Comparison of ENCODE assay signal across 12 cellular contexts in genomic region chr14:52789118-52789517, GRCh38. TPM values are rescaled to one million over a fixed set of nuclear protein-coding genes. Genes with fewer than 3 reads are reported as not detected.
A peak's percentile ranks its signal among the peaks of the same experiment; 100 is the strongest.
DNase-seq lines count a peak whose midpoint lies in the region; ATAC-seq and TF ChIP-seq lines count a peak whose summit lies in the region.
"Had no signal": no experiment of that assay in that cellular context is flagged by ENCODE, and none has a peak within 500 bp of the region (broad histone marks: within the 10 kb centered on the region; RNA-seq: fewer than 3 reads in every experiment).

No MANE protein-coding gene starts in this region.

- peak overlapping the region in 1 of 3 donors; percentile 6 for H3K27ac Mint-ChIP-seq in CD4-positive, CD25-positive, alpha-beta regulatory T cell
- H3K27ac Mint-ChIP-seq in activated naive CD8-positive, alpha-beta T cell treated with anti-CD3 and anti-CD28 coated beads for 36 hours = no peak overlapping the region
- no peak overlapping the region for H3K27ac Mint-ChIP-seq in activated T-helper 1 cell treated with anti-CD3 and anti-CD28 coated beads, Interleukin-12 subunit alpha, Interleukin-12 subunit beta, Interleukin-2, Interleukin-4 antibody, amounts not matched to agents 30 ng/mL and 10 ng/mL and 1 ng/mL, durations not matched to agents 14 hours and 24 hours and 36 hours

- WGBS in mesendoderm (ENCODE audit: extremely low coverage, insufficient coverage, low lambda C conversion rate) = no CpG with 5 or more reads among the region's 2 CpGs

- no peak overlapping the region for H2BK120ac ChIP-seq in mesendoderm (ENCODE audit: low read depth, low read length)

- no peak overlapping the region for H2BK15ac ChIP-seq in mesendoderm (replicated peaks; ENCODE audit: low read depth)

- H3K27me3 ChIP-seq in CD4-positive, CD25-positive, alpha-beta regulatory T cell (ENCODE audit: control insufficient read depth, insufficient read depth, low read length) = no peaks in the 10 kb centered on the region
- no peaks in the 10 kb centered on the region for H3K27me3 ChIP-seq in mesendoderm (ENCODE audit: insufficient read depth, low read length, poor library complexity)
- H3K27me3 ChIP-seq: adrenal gland, heart right ventricle had no signal

- H3K36me3 Mint-ChIP-seq in CD4-positive, CD25-positive, alpha-beta regulatory T cell = no peaks in the 10 kb centered on the region
- peaks cover 10% of the 10 kb centered on the region for H3K36me3 Mint-ChIP-seq in activated naive CD8-positive, alpha-beta T cell treated with anti-CD3 and anti-CD28 coated beads for 36 hours
- peaks cover 4% of the 10 kb centered on the region for H3K36me3 Mint-ChIP-seq in activated T-helper 1 cell treated with anti-CD3 and anti-CD28 coated beads, Interleukin-12 subunit alpha, Interleukin-12 subunit beta, Interleukin-2, Interleukin-4 antibody, amounts not matched to agents 30 ng/mL and 10 ng/mL and 1 ng/mL, durations not matched to agents 14 hours and 24 hours and 36 hours (ENCODE audit: low read depth)

- no peak overlapping the region for H3K56ac ChIP-seq in mesendoderm (ENCODE audit: low read length)

- peak overlapping the region in 3 of 4 donors; percentile 10 to 84 (median 57) for H3K4me3 Mint-ChIP-seq in CD4-positive, CD25-positive, alpha-beta regulatory T cell
- peak overlapping the region; percentile 89 for H3K4me3 Mint-ChIP-seq in activated naive CD8-positive, alpha-beta T cell treated with anti-CD3 and anti-CD28 coated beads for 36 hours
- no peak overlapping the region for H3K4me3 Mint-ChIP-seq in activated T-helper 1 cell treated with anti-CD3 and anti-CD28 coated beads, Interleukin-12 subunit alpha, Interleukin-12 subunit beta, Interleukin-2, Interleukin-4 antibody, amounts not matched to agents 30 ng/mL and 10 ng/mL and 1 ng/mL, durations not matched to agents 14 hours and 24 hours and 36 hours

- no peaks in the 10 kb centered on the region for H3K9me3 ChIP-seq in CD4-positive, CD25-positive, alpha-beta regulatory T cell (ENCODE audit: control insufficient read depth in 2 of 2, low read length in 2 of 2)
- H3K9me3 ChIP-seq: adrenal gland, heart right ventricle had no signal

- no peaks in the 10 kb centered on the region for H3K36me3 ChIP-seq in CD4-positive, CD25-positive, alpha-beta regulatory T cell (ENCODE audit: control insufficient read depth, insufficient read depth, low read length)
- no peaks in the 10 kb centered on the region for H3K36me3 ChIP-seq in mesendoderm (ENCODE audit: control insufficient read depth, insufficient read depth, low read length)
- H3K36me3 ChIP-seq: adrenal gland had no signal

- TF ChIP-seq CTCF in omental fat pad (IDR thresholded peaks at IDR 0.05) = no peak

- H3K18ac ChIP-seq in mesendoderm (ENCODE audit: low read length) = no peak overlapping the region

- no peak overlapping the region for H3K4me2 ChIP-seq in mesendoderm (ENCODE audit: low read length)

- H3K23ac ChIP-seq in mesendoderm (ENCODE audit: low read length) = no peak overlapping the region

- H3K4ac ChIP-seq in mesendoderm (ENCODE audit: low read depth, low read length) = no peak overlapping the region

- no peaks in the 10 kb centered on the region for H3K27me3 Mint-ChIP-seq in CD4-positive, CD25-positive, alpha-beta regulatory T cell
- no peaks in the 10 kb centered on the region for H3K27me3 Mint-ChIP-seq in activated naive CD8-positive, alpha-beta T cell treated with anti-CD3 and anti-CD28 coated beads for 36 hours
- H3K27me3 Mint-ChIP-seq in activated T-helper 1 cell treated with anti-CD3 and anti-CD28 coated beads, Interleukin-12 subunit alpha, Interleukin-12 subunit beta, Interleukin-2, Interleukin-4 antibody, amounts not matched to agents 30 ng/mL and 10 ng/mL and 1 ng/mL, durations not matched to agents 14 hours and 24 hours and 36 hours (ENCODE audit: insufficient read depth) = no peaks in the 10 kb centered on the region

- no peak for ATAC-seq in CD4-positive, CD25-positive, alpha-beta regulatory T cell (ENCODE audit: low read depth in 2 of 2)
- no peak for ATAC-seq in HG03097 (IDR thresholded peaks at IDR 0.05; ENCODE audit: low FRiP score, unreplicated experiment)
- ATAC-seq in omental fat pad (ENCODE audit: low FRiP score) = no peak
- ATAC-seq: heart right ventricle had no signal

- H3K27ac ChIP-seq in CD4-positive, CD25-positive, alpha-beta regulatory T cell (ENCODE audit: insufficient read depth, low read length, poor library complexity, severe bottlenecking) = no peak overlapping the region
- no peak overlapping the region for H3K27ac ChIP-seq in mesendoderm (ENCODE audit: low read depth, low read length)
- H3K27ac ChIP-seq: adrenal gland had no signal

- peaks cover 2% of the 10 kb centered on the region for H3K79me2 ChIP-seq in mesendoderm (ENCODE audit: control insufficient read depth, insufficient read depth, low read length)

- H3K9me3 Mint-ChIP-seq in CD4-positive, CD25-positive, alpha-beta regulatory T cell = no peaks in the 10 kb centered on the region
- H3K9me3 Mint-ChIP-seq in activated naive CD8-positive, alpha-beta T cell treated with anti-CD3 and anti-CD28 coated beads for 36 hours = no peaks in the 10 kb centered on the region
- H3K9me3 Mint-ChIP-seq in activated T-helper 1 cell treated with anti-CD3 and anti-CD28 coated beads, Interleukin-12 subunit alpha, Interleukin-12 subunit beta, Interleukin-2, Interleukin-4 antibody, amounts not matched to agents 30 ng/mL and 10 ng/mL and 1 ng/mL, durations not matched to agents 14 hours and 24 hours and 36 hours = no peaks in the 10 kb centered on the region

- H3K4me1 ChIP-seq in CD4-positive, CD25-positive, alpha-beta regulatory T cell (ENCODE audit: control insufficient read depth, insufficient read depth, low read length, poor library complexity, severe bottlenecking) = peaks cover 22% of the 10 kb centered on the region
- peaks cover 3% of the 10 kb centered on the region for H3K4me1 ChIP-seq in mesendoderm (ENCODE audit: control insufficient read depth, low read depth, low read length)

- H4K5ac ChIP-seq in mesendoderm (ENCODE audit: low read length) = no peak overlapping the region

- H3K4me1 Mint-ChIP-seq in CD4-positive, CD25-positive, alpha-beta regulatory T cell = peaks cover 36 to 49% (median 39%) of the 10 kb centered on the region in 4 donors
- peaks cover 36% of the 10 kb centered on the region for H3K4me1 Mint-ChIP-seq in activated naive CD8-positive, alpha-beta T cell treated with anti-CD3 and anti-CD28 coated beads for 36 hours
- peaks cover 32% of the 10 kb centered on the region for H3K4me1 Mint-ChIP-seq in activated T-helper 1 cell treated with anti-CD3 and anti-CD28 coated beads, Interleukin-12 subunit alpha, Interleukin-12 subunit beta, Interleukin-2, Interleukin-4 antibody, amounts not matched to agents 30 ng/mL and 10 ng/mL and 1 ng/mL, durations not matched to agents 14 hours and 24 hours and 36 hours (ENCODE audit: low read depth)

- peak overlapping the region; percentile 83 for H3K4me3 ChIP-seq in CD4-positive, CD25-positive, alpha-beta regulatory T cell (ENCODE audit: low read depth, low read length)
- H3K4me3 ChIP-seq in mesendoderm (ENCODE audit: low read length) = no peak overlapping the region
- H3K4me3 ChIP-seq: adrenal gland had no signal

- H4K8ac ChIP-seq in mesendoderm (ENCODE audit: low read depth, low read length) = no peak overlapping the region

- no peak for DNase-seq in CD4-positive, CD25-positive, alpha-beta regulatory T cell
- peak; percentile 3 for DNase-seq in HT-29 (ENCODE audit: low spot score)
- DNase-seq in activated naive CD8-positive, alpha-beta T cell treated with anti-CD3 and anti-CD28 coated beads for 36 hours = no peak
- no peak for DNase-seq in mesendoderm
- DNase-seq in activated T-helper 1 cell treated with anti-CD3 and anti-CD28 coated beads, Interleukin-12 subunit alpha, Interleukin-12 subunit beta, Interleukin-2, Interleukin-4 antibody, amounts not matched to agents 30 ng/mL and 10 ng/mL and 1 ng/mL, durations not matched to agents 14 hours and 24 hours and 36 hours (ENCODE audit: low spot score) = no peak
- DNase-seq in omental fat pad (ENCODE audit: low spot score) = no peak
- no peak for DNase-seq in NCI-H1436 treated with DMSO at 0.1 percent for 48 hours (lab: John Stamatoyannopoulos, UW)
- DNase-seq: activated CD4-positive, alpha-beta T cell treated with anti-CD3 and anti-CD28 coated beads for 1 hour; adrenal gland; effector CD8-positive, alpha-beta T cell; heart right ventricle had no signal

- peaks cover 2% of the 10 kb centered on the region for H3K79me1 ChIP-seq in mesendoderm (ENCODE audit: low read length)

- H3K9ac ChIP-seq in mesendoderm (ENCODE audit: low read length) = peak overlapping the region; percentile 8

- no peak overlapping the region for H2BK5ac ChIP-seq in mesendoderm (ENCODE audit: low read length)

- H2AK5ac ChIP-seq in mesendoderm (ENCODE audit: low read length) = no peak overlapping the region

- intact Hi-C loops in activated T-helper 1 cell treated with anti-CD3 and anti-CD28 coated beads, Interleukin-12 subunit alpha, Interleukin-12 subunit beta, Interleukin-2, Interleukin-4 antibody, amounts not matched to agents 30 ng/mL and 10 ng/mL and 1 ng/mL, durations not matched to agents 14 hours and 24 hours and 36 hours (cut with micrococcal nuclease) = no loop called here

RNA-seq across cellular contexts. Expression of gene GNPNAT1, which starts 2.3 kb away (rescaled TPM):
- total RNA-seq in CD4-positive, CD25-positive, alpha-beta regulatory T cell = 7.9 TPM
- polyA plus RNA-seq in CD4-positive, CD25-positive, alpha-beta regulatory T cell = 10 to 100 TPM; 13.7 to 14.2 (median 13.9) TPM
- total RNA-seq in HT-29 (2014; rRNA removed; shearing (Covaris generic)) = 17.8 and 23.7 TPM in 2 replicates
- total RNA-seq in activated naive CD8-positive, alpha-beta T cell treated with anti-CD3 and anti-CD28 coated beads for 36 hours = 10 to 100 TPM; 42.2 to 42.4 TPM
- polyA plus RNA-seq in mesendoderm (2013, experiment 1 of 2) = 32.5 TPM
- polyA plus RNA-seq in mesendoderm (2013, experiment 2 of 2) = 33.9 TPM
- 26.0 and 26.4 TPM in 2 replicates for total RNA-seq in activated T-helper 1 cell treated with anti-CD3 and anti-CD28 coated beads, Interleukin-12 subunit alpha, Interleukin-12 subunit beta, Interleukin-2, Interleukin-4 antibody, amounts not matched to agents 30 ng/mL and 10 ng/mL and 1 ng/mL, durations not matched to agents 14 hours and 24 hours and 36 hours
- total RNA-seq in omental fat pad = 10 to 100 TPM; 14.0 to 45.6 (median 14.9) TPM

RNA-seq across cellular contexts. Expression of gene STYX, which starts 59.2 kb away (rescaled TPM):
- total RNA-seq in CD4-positive, CD25-positive, alpha-beta regulatory T cell = 34.0 TPM
- polyA plus RNA-seq in CD4-positive, CD25-positive, alpha-beta regulatory T cell = 10 to 100 TPM; 33.0 to 45.2 (median 38.0) TPM
- total RNA-seq in HT-29 (2014; rRNA removed; shearing (Covaris generic)) = 2.8 and 3.1 TPM in 2 replicates
- 10 to 100 TPM; 16.3 to 17.5 TPM for total RNA-seq in activated naive CD8-positive, alpha-beta T cell treated with anti-CD3 and anti-CD28 coated beads for 36 hours
- 31.9 TPM for polyA plus RNA-seq in mesendoderm (2013, experiment 1 of 2)
- polyA plus RNA-seq in mesendoderm (2013, experiment 2 of 2) = 32.6 TPM
- total RNA-seq in activated T-helper 1 cell treated with anti-CD3 and anti-CD28 coated beads, Interleukin-12 subunit alpha, Interleukin-12 subunit beta, Interleukin-2, Interleukin-4 antibody, amounts not matched to agents 30 ng/mL and 10 ng/mL and 1 ng/mL, durations not matched to agents 14 hours and 24 hours and 36 hours = 18.7 and 21.3 TPM in 2 replicates
- 10 to 100 TPM; 12.5 to 18.6 (median 13.4) TPM for total RNA-seq in omental fat pad
